22 cellular contexts compared by ENCODE assay signal in genomic region chr21:32958288-32958992, GRCh38.
A peak's percentile ranks its signal among the peaks of the same experiment; 100 is the strongest.
DNase-seq lines count a peak whose midpoint lies in the region; ATAC-seq and TF ChIP-seq lines count a peak whose summit lies in the region.
"Had no signal": no experiment of that assay in that cellular context is flagged by ENCODE, and none has a peak within 500 bp of the region (broad histone marks: within the 10 kb centered on the region; RNA-seq: fewer than 3 reads in every experiment).

No MANE protein-coding gene starts in this region.

- no peaks in the 10 kb centered on the region for H3K9me3 Mint-ChIP-seq in stimulated activated memory B cell treated with anti-CD40 and anti-IgM and Interleukin-4, amounts not matched to agents 10 μg/mL and 1 μg/mL and 100 μg/mL, for 72 hours
- H3K9me3 Mint-ChIP-seq: activated B cell treated with CpG ODN at 0.5 μM for 24 hours; activated CD4-positive, alpha-beta memory T cell treated with anti-CD3 and anti-CD28 coated beads for 36 hours; effector memory CD8-positive, alpha-beta T cell had no signal

- H3K27me3 Mint-ChIP-seq in stimulated activated memory B cell treated with anti-CD40 and anti-IgM and Interleukin-4, amounts not matched to agents 10 μg/mL and 1 μg/mL and 100 μg/mL, for 72 hours = peaks cover 63% of the 10 kb centered on the region

- no peak for ATAC-seq in stimulated activated memory B cell treated with anti-CD40 and anti-IgM and Interleukin-4, amounts not matched to agents 10 μg/mL and 1 μg/mL and 100 μg/mL, for 72 hours
- ATAC-seq: effector memory CD8-positive, alpha-beta T cell; SK-N-SH treated with all-trans-retinoic acid at 6 μM for 48 hours had no signal

- H3K36me3 Mint-ChIP-seq in stimulated activated memory B cell treated with anti-CD40 and anti-IgM and Interleukin-4, amounts not matched to agents 10 μg/mL and 1 μg/mL and 100 μg/mL, for 72 hours = no peaks in the 10 kb centered on the region
- H3K36me3 Mint-ChIP-seq: activated CD4-positive, alpha-beta memory T cell treated with anti-CD3 and anti-CD28 coated beads for 36 hours; brain had no signal

- no peak overlapping the region for H3K4me3 Mint-ChIP-seq in stimulated activated memory B cell treated with anti-CD40 and anti-IgM and Interleukin-4, amounts not matched to agents 10 μg/mL and 1 μg/mL and 100 μg/mL, for 72 hours
- H3K4me3 Mint-ChIP-seq: activated B cell treated with CpG ODN at 0.5 μM for 24 hours; activated CD4-positive, alpha-beta memory T cell treated with anti-CD3 and anti-CD28 coated beads for 36 hours; B cell; effector memory CD8-positive, alpha-beta T cell had no signal

- DNase-seq in NK-92 treated with Interleukin-12 subunit alpha and Interleukin-12 subunit beta, amount 100 ng/mL, for 24 hours (lab: John Stamatoyannopoulos, UW) = peak; percentile 57
- DNase-seq in NK-92 (lab: John Stamatoyannopoulos, UW; ENCODE audit: unreplicated experiment) (no peak), NAMALWA (ENCODE audit: low spot score) (peak; percentile 16), epithelial cell of esophagus (ENCODE audit: low read depth) (peak; percentile 50), renal cortical epithelial cell (ENCODE audit: low read depth) (peak; percentile 1), OCI-M1 (lab: John Stamatoyannopoulos, UW) (no peak), LoVo (ENCODE audit: low spot score) (no peak)
- DNase-seq: activated B cell treated with CpG ODN at 0.5 μM for 24 hours; activated CD4-positive, alpha-beta memory T cell treated with anti-CD3 and anti-CD28 coated beads for 36 hours; activated gamma-delta T cell treated with Interleukin-2 at 50 U/mL for 16 hours; activated T-cell treated with anti-CD3 and anti-CD28 coated beads, Interleukin-2, amount 50 U/mL, for 1 hour; DND-41; effector memory CD8-positive, alpha-beta T cell; kidney glomerular epithelial cell; mammary epithelial cell; NCI-H2029; occipital lobe had no signal

- H3K4me1 Mint-ChIP-seq in stimulated activated memory B cell treated with anti-CD40 and anti-IgM and Interleukin-4, amounts not matched to agents 10 μg/mL and 1 μg/mL and 100 μg/mL, for 72 hours = no peaks in the 10 kb centered on the region
- H3K4me1 Mint-ChIP-seq: activated B cell treated with CpG ODN at 0.5 μM for 24 hours, B cell had no signal

- TF ChIP-seq CTCF in epithelial cell of esophagus (IDR thresholded peaks at IDR 0.05; ENCODE audit: insufficient read depth, low read depth, low read length, missing control alignments) = no peak

- H3K27ac Mint-ChIP-seq in stimulated activated memory B cell treated with anti-CD40 and anti-IgM and Interleukin-4, amounts not matched to agents 10 μg/mL and 1 μg/mL and 100 μg/mL, for 72 hours = no peak overlapping the region
- H3K27ac Mint-ChIP-seq: activated B cell treated with CpG ODN at 0.5 μM for 24 hours; activated CD4-positive, alpha-beta memory T cell treated with anti-CD3 and anti-CD28 coated beads for 36 hours; B cell; brain; effector memory CD8-positive, alpha-beta T cell had no signal

- no peak overlapping the region for H3K4me3 ChIP-seq in epithelial cell of esophagus (ENCODE audit: low read length)
- H3K4me3 ChIP-seq: right atrium auricular region had no signal

Comparison
In these comparisons a context has a peak if more than half of its experiments do, and no peak if none do; other contexts are left out.
1. DNase-seq: peak in NK-92 treated with Interleukin-12 subunit alpha and Interleukin-12 subunit beta, amount 100 ng/mL, for 24 hours (single experiment), NAMALWA (single experiment), epithelial cell of esophagus (single experiment) and renal cortical epithelial cell (single experiment); none in NK-92 (single experiment), OCI-M1 (single experiment) and LoVo (single experiment).